In the genomic region with DNA sequence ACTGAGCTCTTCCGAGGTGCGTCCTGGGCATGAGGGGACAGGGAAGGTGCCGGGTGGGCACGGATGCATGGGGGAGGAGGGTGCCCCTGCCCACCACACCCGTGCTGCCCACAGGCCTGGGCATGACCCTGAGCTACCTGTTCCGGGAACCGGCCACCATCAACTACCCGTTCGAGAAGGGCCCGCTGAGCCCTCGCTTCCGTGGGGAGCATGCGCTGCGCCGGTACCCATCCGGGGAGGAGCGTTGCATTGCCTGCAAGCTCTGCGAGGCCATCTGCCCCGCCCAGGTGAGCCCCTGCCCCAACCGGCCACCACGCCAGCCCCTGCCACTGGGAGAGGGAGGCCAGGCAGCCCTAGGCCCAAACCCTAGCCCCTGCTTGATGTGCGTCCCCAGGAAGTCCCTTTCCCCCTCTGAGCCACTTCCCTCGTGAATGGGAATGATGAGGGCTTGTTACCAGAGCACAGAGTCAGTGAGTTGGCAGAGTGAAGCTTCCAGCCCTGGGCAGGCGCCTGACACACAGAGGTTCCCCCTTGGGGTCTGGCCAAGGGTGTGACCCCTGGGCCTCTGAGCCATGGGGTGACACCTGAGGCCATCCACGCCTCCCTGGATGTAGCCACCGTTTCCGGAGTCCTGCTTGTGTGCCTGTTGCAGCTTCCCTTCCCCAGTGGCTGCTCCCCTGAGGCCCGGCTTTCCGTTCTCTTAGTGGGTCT, we compare ENCODE assay signal across 1 cellular context.
TF ChIP-seq lines count a peak whose summit lies in the region.

No MANE protein-coding gene starts in this region.

TF ChIP-seq in IMR-90, 13 proteins besides CTCF, POLR2A, EP300 and RAD21:
- TF ChIP-seq FOS (IDR thresholded peaks at IDR 0.05; ENCODE audit: low read depth, low read length) (no peak), CHD1 (IDR thresholded peaks at IDR 0.05; ENCODE audit: low read depth, low read length) (no peak), RFX5 (IDR thresholded peaks at IDR 0.05; ENCODE audit: low read depth, low read length) (no peak), RCOR1 (IDR thresholded peaks at IDR 0.05; ENCODE audit: insufficient replicate concordance, low read length) (no peak), SMC3 (IDR thresholded peaks at IDR 0.05; ENCODE audit: low read depth, low read length) (no peak), MAFK (IDR thresholded peaks at IDR 0.05; ENCODE audit: low read depth, low read length) (no peak), MXI1 (IDR thresholded peaks at IDR 0.05; ENCODE audit: borderline replicate concordance, low read depth, low read length) (no peak), USF2 (IDR thresholded peaks at IDR 0.05; ENCODE audit: low read depth, low read length) (no peak)
